Comparison of ENCODE assay signal across 9 cellular contexts in genomic region chr12:2641209-2641608, GRCh38.
DNase-seq lines count a peak whose midpoint lies in the region; ATAC-seq and TF ChIP-seq lines count a peak whose summit lies in the region.
"Had no signal": no experiment of that assay in that cellular context is flagged by ENCODE, and none has a peak within 500 bp of the region (broad histone marks: within the 10 kb centered on the region; RNA-seq: fewer than 3 reads in every experiment).

No MANE protein-coding gene starts in this region.

- no peak overlapping the region for H3K4me2 ChIP-seq in Loucy (ENCODE audit: low read depth, low read length, poor library complexity, severe bottlenecking)
- H3K4me2 ChIP-seq in mesenchymal stem cell (ENCODE audit: low read length, poor library complexity, severe bottlenecking) = no peak overlapping the region

- H2BK5ac ChIP-seq in mesenchymal stem cell (ENCODE audit: low read depth, low read length, poor library complexity, severe bottlenecking) = no peak overlapping the region

- peak overlapping the region; percentile 94 for H4K8ac ChIP-seq in mesenchymal stem cell (ENCODE audit: low read length)

- H3K4ac ChIP-seq in mesenchymal stem cell (ENCODE audit: low read depth in 1 of 2, low read length in 2 of 2) = peak overlapping the region; percentile 0 to 15

- no peaks in the 10 kb centered on the region for H3K4me1 Mint-ChIP-seq in Caco-2 (ENCODE audit: low read depth, unreplicated experiment)

- H3K27me3 ChIP-seq in Caco-2 (replicated peaks; ENCODE audit: control insufficient read depth, insufficient read depth, low read length) (no peaks in the 10 kb centered on the region; the same call in none of the 2 replicates), Loucy (ENCODE audit: insufficient read depth, low read length, poor library complexity, severe bottlenecking) (no peaks in the 10 kb centered on the region), mesenchymal stem cell (ENCODE audit: control insufficient read depth in 1 of 2, insufficient read depth in 1 of 2, low read length in 2 of 2) (peaks cover 0 to 10% of the 10 kb centered on the region in 2 experiments)

- no peaks in the 10 kb centered on the region for H3K79me2 ChIP-seq in Loucy (ENCODE audit: insufficient read depth, low read length)

- DNase-seq in Caco-2 = peak; percentile 31 to 41
- DNase-seq in caudate nucleus (lab: John Stamatoyannopoulos, UW) = no peak
- no peak for DNase-seq in mesenchymal stem cell
- DNase-seq in ecto neural progenitor cell (ENCODE audit: low spot score) = no peak
- DNase-seq: effector CD4-positive, alpha-beta T cell had no signal

- no peak overlapping the region for H2BK15ac ChIP-seq in mesenchymal stem cell (ENCODE audit: low read depth, poor library complexity, severe bottlenecking)

- H3K9me3 ChIP-seq in Caco-2 (no peaks in the 10 kb centered on the region), Loucy (ENCODE audit: insufficient read depth, low read depth, low read length) (no peaks in the 10 kb centered on the region), mesenchymal stem cell (ENCODE audit: control insufficient read depth, low read length) (no peaks in the 10 kb centered on the region)

- no peak overlapping the region for H3K9ac ChIP-seq in Loucy (ENCODE audit: low read depth, low read length, poor library complexity, severe bottlenecking)
- peak overlapping the region; percentile 85 for H3K9ac ChIP-seq in mesenchymal stem cell (ENCODE audit: low read length)

- H4K91ac ChIP-seq in mesenchymal stem cell (ENCODE audit: low read length) = peak overlapping the region; percentile 37

- TF ChIP-seq CTCF in Caco-2 (IDR thresholded peaks at IDR 0.05; ENCODE audit: insufficient read depth in 1 of 2, low read depth in 1 of 2, low read length in 1 of 2, severe bottlenecking in 1 of 2, unreplicated experiment in 1 of 2) = no peak
- TF ChIP-seq CTCF in Loucy (conservative IDR thresholded peaks at IDR 0.05; ENCODE audit: low read length) = peak; percentile 66

- no peaks in the 10 kb centered on the region for H3K4me1 ChIP-seq in Caco-2
- H3K4me1 ChIP-seq in Loucy (ENCODE audit: insufficient read depth, low read length, poor library complexity, severe bottlenecking) = peaks cover 44% of the 10 kb centered on the region
- peaks cover 14% of the 10 kb centered on the region for H3K4me1 ChIP-seq in mesenchymal stem cell (ENCODE audit: control insufficient read depth, insufficient read depth, low read depth, low read length)

- no peaks in the 10 kb centered on the region for H3K36me3 Mint-ChIP-seq in Caco-2 (ENCODE audit: insufficient read depth, unreplicated experiment)

- ATAC-seq in GM19351 (IDR thresholded peaks at IDR 0.05; ENCODE audit: unreplicated experiment) (no peak), GM19467 (IDR thresholded peaks at IDR 0.05; ENCODE audit: unreplicated experiment) (no peak), HG03175 (IDR thresholded peaks at IDR 0.05; ENCODE audit: unreplicated experiment) (no peak)

- H3K4me3 ChIP-seq in Caco-2 (ENCODE audit: low read depth, low read length) = no peak overlapping the region
- no peak overlapping the region for H3K4me3 ChIP-seq in Loucy (ENCODE audit: low read length, poor library complexity, severe bottlenecking)
- H3K4me3 ChIP-seq in mesenchymal stem cell (ENCODE audit: insufficient read depth in 1 of 2, low read depth in 1 of 2, low read length in 2 of 2) = no peak overlapping the region

- CTCF ChIA-PET in Caco-2 (lab: Charles Lee) = interaction anchor here (0.6 kb wide), 1 partner anchor 1167 kb away, joined by 3 read pairs; no protein-coding TSS in a partner anchor

- no TSS peak for BruUV-seq in Caco-2 (replicated peaks; lab: Mats Ljungman, UMichigan)

- H3K18ac ChIP-seq in mesenchymal stem cell (ENCODE audit: low read depth in 1 of 2, low read length in 2 of 2) = peak overlapping the region; percentile 14 to 37

- no peaks in the 10 kb centered on the region for H3F3A ChIP-seq in Loucy (ENCODE audit: low read depth)

- H4K20me1 ChIP-seq in Loucy (ENCODE audit: insufficient read depth, low read length, poor library complexity, severe bottlenecking) = no peaks in the 10 kb centered on the region

- H3K23ac ChIP-seq in mesenchymal stem cell (ENCODE audit: low read length in 2 of 2) = no peak overlapping the region

- H3K9me3 Mint-ChIP-seq in Caco-2 (ENCODE audit: unreplicated experiment) = no peaks in the 10 kb centered on the region

- no peaks in the 10 kb centered on the region for H3K9me2 ChIP-seq in Loucy (replicated peaks; ENCODE audit: low read depth, low read length)

- H3K36me3 ChIP-seq in Caco-2 (ENCODE audit: control insufficient read depth, insufficient read depth, low read length) (no peaks in the 10 kb centered on the region), Loucy (ENCODE audit: insufficient read depth, low read length) (no peaks in the 10 kb centered on the region), mesenchymal stem cell (ENCODE audit: control insufficient read depth in 1 of 2, insufficient read depth in 2 of 2, low read depth in 1 of 2, low read length in 2 of 2) (peaks cover 0 to 7% of the 10 kb centered on the region in 2 experiments)

- 68% methylated on average over 6 of the region's 6 CpGs for WGBS in mesenchymal stem cell

- H2BK120ac ChIP-seq in mesenchymal stem cell (ENCODE audit: low read depth, low read length) = no peak overlapping the region

- peaks cover 48% of the 10 kb centered on the region for H3K27me3 Mint-ChIP-seq in Caco-2 (ENCODE audit: insufficient read depth, unreplicated experiment)

- H3K27ac ChIP-seq in caudate nucleus (ENCODE audit: low read depth, low read length) = peak overlapping the region; percentile 14
- H3K27ac ChIP-seq in mesenchymal stem cell (ENCODE audit: low read length, poor library complexity, severe bottlenecking) = no peak overlapping the region

- no peak overlapping the region for H3K14ac ChIP-seq in mesenchymal stem cell (ENCODE audit: low read length in 2 of 2)

- no peaks in the 10 kb centered on the region for H3K79me1 ChIP-seq in mesenchymal stem cell (replicated peaks; ENCODE audit: low read length, poor library complexity, severe bottlenecking)

- 0 out of 2 replicates have a peak overlapping the region, but pooled peaks have one; percentile 37 for H2AFZ ChIP-seq in Loucy (ENCODE audit: low read length)
- H2AFZ ChIP-seq in mesenchymal stem cell (ENCODE audit: low read depth, low read length) = peak overlapping the region; percentile 6

- peak overlapping the region in 1 of 2 experiments; percentile 49 for H2BK12ac ChIP-seq in mesenchymal stem cell (ENCODE audit: low read length in 2 of 2)

- POLR2A ChIA-PET in Caco-2 (lab: Charles Lee) = no interaction called here

- H3K4me3 Mint-ChIP-seq in Caco-2 (ENCODE audit: unreplicated experiment) = no peak overlapping the region

- intact Hi-C loops in Caco-2 (cut with micrococcal nuclease; ENCODE audit: unreplicated experiment) = no loop called here

- H3K27ac Mint-ChIP-seq in Caco-2 (ENCODE audit: unreplicated experiment) = no peak overlapping the region

- no peak overlapping the region for H2AK5ac ChIP-seq in mesenchymal stem cell (ENCODE audit: low read length, severe bottlenecking)

Comparison
In these comparisons a context has a peak if more than half of its experiments do, and no peak if none do; other contexts are left out.
1. DNase-seq: peak in Caco-2 (2 of 2); none in caudate nucleus (0 of 61), mesenchymal stem cell (single experiment) and ecto neural progenitor cell (single experiment).